In the genomic region with DNA sequence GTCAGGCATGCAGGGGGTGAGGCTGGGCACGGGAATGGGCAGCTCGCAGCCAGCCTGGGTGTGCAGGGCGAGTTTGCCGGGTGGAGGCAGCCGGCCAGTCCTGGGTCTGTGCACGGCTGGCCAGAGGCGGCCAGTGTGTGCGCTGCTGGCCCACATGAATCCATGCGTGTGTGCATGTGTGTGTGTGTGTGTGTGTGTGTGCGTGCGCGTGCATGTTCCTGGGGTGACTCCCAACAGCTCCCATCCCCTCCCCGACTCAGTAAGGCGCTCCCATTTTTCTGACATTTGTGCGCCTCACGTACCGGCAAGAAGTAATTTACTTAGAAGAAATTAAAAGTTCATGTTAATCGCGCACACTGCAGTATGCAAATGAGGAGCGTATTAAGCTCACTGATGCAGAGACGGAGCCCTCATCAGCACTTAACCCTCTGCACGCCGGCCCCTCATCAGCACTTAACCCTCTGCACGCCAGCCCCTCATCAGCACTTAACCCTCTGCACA, we compare ENCODE assay signal across 16 cellular contexts. TPM values are rescaled to one million over a fixed set of nuclear protein-coding genes. Genes with fewer than 3 reads are reported as not detected.
DNase-seq lines count a peak whose midpoint lies in the region; ATAC-seq and TF ChIP-seq lines count a peak whose summit lies in the region.
"Had no signal": no experiment of that assay in that cellular context is flagged by ENCODE, and none has a peak within 500 bp of the region (broad histone marks: within the 10 kb centered on the region; RNA-seq: fewer than 3 reads in every experiment).

No MANE protein-coding gene starts in this region.

- intact Hi-C loops in Right ventricle myocardium superior (cut with DNase I) = no loop called here
- intact Hi-C loops in left ventricle myocardium inferior (cut with micrococcal nuclease) = no loop called here

- H3K36me3 ChIP-seq in left ventricle myocardium inferior = no peaks in the 10 kb centered on the region
- H3K36me3 ChIP-seq: SJSA1 had no signal

- H3K27ac Mint-ChIP-seq in glutamatergic neuron (ENCODE audit: unreplicated experiment) = no peak overlapping the region
- H3K27ac Mint-ChIP-seq: CD4-positive, CD25-positive, alpha-beta regulatory T cell had no signal

- ATAC-seq in Right ventricle myocardium superior (ENCODE audit: poor library complexity) (no peak), GM21447 (IDR thresholded peaks at IDR 0.05; ENCODE audit: unreplicated experiment) (no peak)

- H3K27ac ChIP-seq in left ventricle myocardium inferior (replicated peaks) = no peak overlapping the region
- H3K27ac ChIP-seq: HL-60, SJSA1 had no signal

- H3K4me3 Mint-ChIP-seq in glutamatergic neuron (ENCODE audit: unreplicated experiment) = peak overlapping the region; percentile 13
- H3K4me3 Mint-ChIP-seq: CD4-positive, CD25-positive, alpha-beta regulatory T cell had no signal

- H3K9me3 ChIP-seq in left ventricle myocardium inferior (replicated peaks) = no peaks in the 10 kb centered on the region
- H3K9me3 ChIP-seq: SJSA1 had no signal

- H3K36me3 Mint-ChIP-seq in glutamatergic neuron (ENCODE audit: unreplicated experiment) = no peaks in the 10 kb centered on the region
- H3K36me3 Mint-ChIP-seq: CD4-positive, CD25-positive, alpha-beta regulatory T cell had no signal

- DNase-seq in Right ventricle myocardium superior = peak; percentile 15
- no peak for DNase-seq in left ventricle myocardium inferior
- DNase-seq in NCI-H526 treated with DMSO at 0.1 percent for 48 hours (lab: John Stamatoyannopoulos, UW) = peak; percentile 79
- DNase-seq in glutamatergic neuron = peak; percentile 33
- DNase-seq in retina = peak; percentile 66
- no peak for DNase-seq in stimulated activated naive CD4-positive, alpha-beta T cell treated with Interleukin-2 at 50 U/mL for 16 hours (lab: John Stamatoyannopoulos, UW)
- no peak for DNase-seq in GM20000 (ENCODE audit: low spot score)
- DNase-seq: NCI-H1092, NCI-H1694, NCI-H345, NCI-H82 had no signal

- peaks cover 11% of the 10 kb centered on the region for H3K9me3 Mint-ChIP-seq in glutamatergic neuron (ENCODE audit: unreplicated experiment)
- H3K9me3 Mint-ChIP-seq: CD4-positive, CD25-positive, alpha-beta regulatory T cell had no signal

- no peaks in the 10 kb centered on the region for H3K4me1 ChIP-seq in left ventricle myocardium inferior
- H3K4me1 ChIP-seq: SJSA1 had no signal

- H3K27me3 ChIP-seq in left ventricle myocardium inferior (ENCODE audit: low read depth) = peaks cover 97% of the 10 kb centered on the region

- H3K27me3 Mint-ChIP-seq in glutamatergic neuron (ENCODE audit: unreplicated experiment) = peaks cover 5% of the 10 kb centered on the region

- no peak overlapping the region for H3K4me3 ChIP-seq in left ventricle myocardium inferior
- H3K4me3 ChIP-seq: K562, SJSA1 had no signal

- peaks cover 21% of the 10 kb centered on the region for H3K4me1 Mint-ChIP-seq in glutamatergic neuron (ENCODE audit: low read depth, unreplicated experiment)

- TF ChIP-seq CTCF in left ventricle myocardium inferior (IDR thresholded peaks at IDR 0.05; ENCODE audit: borderline replicate concordance) (no peak), glutamatergic neuron (IDR thresholded peaks at IDR 0.05; ENCODE audit: partially characterized antibody, unreplicated experiment) (no peak), GM20000 (IDR thresholded peaks at IDR 0.05; ENCODE audit: extremely low read depth, missing control alignments) (no peak)

RNA-seq across cellular contexts. Expression of gene ACSF3, which starts 55.4 kb away (rescaled TPM):
- total RNA-seq in Right ventricle myocardium superior = 15.5 TPM
- 16.7 TPM for total RNA-seq in left ventricle myocardium inferior
- total RNA-seq in glutamatergic neuron (ENCODE audit: unreplicated experiment) = 29.3 TPM

Comparison
In these comparisons a context has a peak if more than half of its experiments do, and no peak if none do; other contexts are left out.
1. DNase-seq: peak in Right ventricle myocardium superior (single experiment), NCI-H526 treated with DMSO at 0.1 percent for 48 hours (single experiment), glutamatergic neuron (single experiment) and retina (single experiment); none in left ventricle myocardium inferior (single experiment), stimulated activated naive CD4-positive, alpha-beta T cell treated with Interleukin-2 at 50 U/mL for 16 hours (single experiment) and GM20000 (single experiment).